Comparison of ENCODE assay signal across 20 cellular contexts in genomic region chr7:1021366-1021765, GRCh38. TPM values are rescaled to one million over a fixed set of nuclear protein-coding genes. Genes with fewer than 3 reads are reported as not detected.
A peak's percentile ranks its signal among the peaks of the same experiment; 100 is the strongest.
DNase-seq lines count a peak whose midpoint lies in the region; ATAC-seq and TF ChIP-seq lines count a peak whose summit lies in the region.
"Had no signal": no experiment of that assay in that cellular context is flagged by ENCODE, and none has a peak within 500 bp of the region (broad histone marks: within the 10 kb centered on the region; RNA-seq: fewer than 3 reads in every experiment).

No MANE protein-coding gene starts in this region.

- peaks cover 34% of the 10 kb centered on the region for H4K20me1 ChIP-seq in DOHH2 (ENCODE audit: control insufficient read depth, insufficient read depth, low read depth, low read length)

- peaks cover 79% of the 10 kb centered on the region for H3K4me1 ChIP-seq in DOHH2 (ENCODE audit: control insufficient read depth, low read length)
- peaks cover 10 to 50% (median 34%) of the 10 kb centered on the region in 6 donors for H3K4me1 ChIP-seq in spleen
- H3K4me1 ChIP-seq in sigmoid colon, result peaks cover 0 to 14% (median 3%) of the 10 kb centered on the region in 4 donors
- H3K4me1 ChIP-seq in transverse colon, result peaks cover 0 to under 1% (median 0%) of the 10 kb centered on the region in 4 donors

- H3K36me3 Mint-ChIP-seq in activated B cell treated with CpG ODN at 0.5 μM for 24 hours (ENCODE audit: low read depth) (peaks cover 47% of the 10 kb centered on the region), endothelial cell (ENCODE audit: low read depth, unreplicated experiment) (no peaks in the 10 kb centered on the region)

- WGBS in spleen, 5 donors, result 91 to 96% (median 93%) methylated on average over 4 to 7 of the region's 7 CpGs
- 97 to 98% methylated on average over 7 of the region's 7 CpGs for WGBS in sigmoid colon, 2 donors
- 97 to 100% methylated on average over 3 to 7 of the region's 7 CpGs for WGBS in transverse colon (ENCODE audit: low coverage in 1 of 2), 2 donors

- H3K9me3 ChIP-seq in DOHH2 (ENCODE audit: control insufficient read depth, insufficient read depth, low read length) (no peaks in the 10 kb centered on the region; the same call in 1 of the 2 replicates), spleen (peaks cover 0 to 16% (median 4%) of the 10 kb centered on the region in 8 donors), sigmoid colon (no peaks in the 10 kb centered on the region), transverse colon (no peaks in the 10 kb centered on the region)

- H3K9me2 ChIP-seq in DOHH2 (replicated peaks; ENCODE audit: control insufficient read depth, low read length), result no peaks in the 10 kb centered on the region

- H3K27me3 Mint-ChIP-seq in activated B cell treated with CpG ODN at 0.5 μM for 24 hours, result no peaks in the 10 kb centered on the region
- peaks cover 20% of the 10 kb centered on the region for H3K27me3 Mint-ChIP-seq in endothelial cell (ENCODE audit: unreplicated experiment)

- no peaks in the 10 kb centered on the region for H3K27me3 ChIP-seq in DOHH2 (ENCODE audit: control insufficient read depth, low read length)
- H3K27me3 ChIP-seq in spleen (replicated peaks in 1 of 7), result no peaks in the 10 kb centered on the region
- no peaks in the 10 kb centered on the region for H3K27me3 ChIP-seq in sigmoid colon
- no peaks in the 10 kb centered on the region for H3K27me3 ChIP-seq in transverse colon

- TF ChIP-seq EP300 in sigmoid colon (IDR thresholded peaks at IDR 0.05) (no peak), transverse colon (IDR thresholded peaks at IDR 0.05; ENCODE audit: low read depth) (no peak)

- no peak for TF ChIP-seq CTCF in DOHH2 (IDR thresholded peaks at IDR 0.05; ENCODE audit: low read depth, low read length, poor library complexity, severe bottlenecking)
- TF ChIP-seq CTCF in activated B cell treated with CpG ODN at 0.5 μM for 24 hours (IDR thresholded peaks at IDR 0.05), result no peak
- no peak for TF ChIP-seq CTCF in endothelial cell (IDR thresholded peaks at IDR 0.05; ENCODE audit: unreplicated experiment)
- no peak for TF ChIP-seq CTCF in spleen (IDR thresholded peaks at IDR 0.05 in 8 of 11, conservative IDR thresholded peaks at IDR 0.05 in 3 of 11)
- TF ChIP-seq CTCF in sigmoid colon (IDR thresholded peaks at IDR 0.05), result no peak
- TF ChIP-seq CTCF in transverse colon (IDR thresholded peaks at IDR 0.05), result no peak

- in situ Hi-C loops in transverse colon (cut with MboI; ENCODE audit: low pct_ligation_motif_present in 1 of 4, low pct_unique_long_range_greater_than_20kb in 1 of 4, low sequenced_read_pairs in 3 of 4), result no loop called here

- H3K4me2 ChIP-seq in DOHH2 (ENCODE audit: low read length), result peak overlapping the region; percentile 89; the same call in 1 of the 2 replicates

- H3K27ac Mint-ChIP-seq in activated B cell treated with CpG ODN at 0.5 μM for 24 hours, result no peak overlapping the region
- H3K27ac Mint-ChIP-seq in endothelial cell (ENCODE audit: unreplicated experiment), result no peak overlapping the region
- H3K27ac Mint-ChIP-seq: H9 had no signal

- H3K9me3 Mint-ChIP-seq in activated B cell treated with CpG ODN at 0.5 μM for 24 hours (no peaks in the 10 kb centered on the region), endothelial cell (ENCODE audit: unreplicated experiment) (no peaks in the 10 kb centered on the region)
- H3K9me3 Mint-ChIP-seq: H9 had no signal

- H3K4me3 ChIP-seq in DOHH2 (ENCODE audit: low read length) (no peak overlapping the region), spleen (no peak overlapping the region), sigmoid colon (no peak overlapping the region), transverse colon (no peak overlapping the region)
- H3K4me3 ChIP-seq: SK-N-MC had no signal

- H3K36me3 ChIP-seq in DOHH2 (ENCODE audit: control insufficient read depth, low read length) (peaks cover 87% of the 10 kb centered on the region), spleen (peaks cover 0 to 60% (median 11%) of the 10 kb centered on the region in 6 donors), sigmoid colon (peaks cover 0 to 25% (median 0%) of the 10 kb centered on the region in 4 donors), transverse colon (no peaks in the 10 kb centered on the region)

- peak overlapping the region; percentile 3; the same call in 1 of the 2 replicates for H3K27ac ChIP-seq in DOHH2 (ENCODE audit: low read depth, low read length)
- no peak overlapping the region for H3K27ac ChIP-seq in spleen
- H3K27ac ChIP-seq in sigmoid colon, result no peak overlapping the region
- H3K27ac ChIP-seq in transverse colon, result no peak overlapping the region
- H3K27ac ChIP-seq: SK-N-MC had no signal

- CTCF ChIA-PET in activated B cell treated with CpG ODN at 0.5 μM for 24 hours (lab: Charles Lee), result interaction anchor here (1.1 to 9.5 kb wide), 2 partner anchors 23 to 44 kb away, joined by 6 to 55 read pairs; partner anchors contain the start of gene GPR146

- no peak for ATAC-seq in activated B cell treated with CpG ODN at 0.5 μM for 24 hours (ENCODE audit: low read depth)

- DNase-seq in activated B cell treated with CpG ODN at 0.5 μM for 24 hours, result no peak
- DNase-seq in endothelial cell (ENCODE audit: low spot score), result no peak
- peak; percentile 66 for DNase-seq in spleen
- no peak for DNase-seq in sigmoid colon
- DNase-seq in activated CD4-positive, alpha-beta T cell treated with anti-CD3 and anti-CD28 coated beads for 1 hour, result no peak
- no peak for DNase-seq in transverse colon
- DNase-seq: H9, MV-4-11, NCI-H1105 treated with DMSO at 0.1 percent for 48 hours, NCI-H1694, NCI-H2081 treated with DMSO at 0.1 percent for 48 hours, NCI-H2171 treated with DMSO at 0.1 percent for 48 hours, NCI-H524 treated with DMSO at 0.1 percent for 48 hours, OCI-M1, SHP77 treated with DMSO at 0.1 percent for 48 hours, SW 1271 had no signal

- POLR2A ChIA-PET in activated B cell treated with CpG ODN at 0.5 μM for 24 hours (lab: Charles Lee), result interaction anchor here (2.7 to 6.0 kb wide), 3 partner anchors 17 to 44 kb away, joined by 11 to 45 read pairs (median 13); partner anchors contain the start of gene GPR146

- peaks cover 93% of the 10 kb centered on the region for H3K79me2 ChIP-seq in DOHH2 (ENCODE audit: control insufficient read depth, low read length)

- peak overlapping the region; percentile 28 for H3K4me3 Mint-ChIP-seq in activated B cell treated with CpG ODN at 0.5 μM for 24 hours
- H3K4me3 Mint-ChIP-seq in endothelial cell (ENCODE audit: unreplicated experiment), result peak overlapping the region; percentile 59
- H3K4me3 Mint-ChIP-seq: H9 had no signal

- H3F3A ChIP-seq in DOHH2 (ENCODE audit: control insufficient read depth, insufficient read depth), result peaks cover 39% of the 10 kb centered on the region

- H3K4me1 Mint-ChIP-seq in activated B cell treated with CpG ODN at 0.5 μM for 24 hours (peaks cover 61% of the 10 kb centered on the region), endothelial cell (ENCODE audit: unreplicated experiment) (peaks cover 4% of the 10 kb centered on the region)

- TF ChIP-seq POLR2A in spleen (IDR thresholded peaks at IDR 0.05) (no peak), sigmoid colon (IDR thresholded peaks at IDR 0.05) (no peak), transverse colon (IDR thresholded peaks at IDR 0.05) (no peak)

- intact Hi-C loops in activated B cell treated with CpG ODN at 0.5 μM for 24 hours (cut with micrococcal nuclease), result loop anchor here (10.0 kb wide), 2 partner anchors 207 to 1293 kb away; partner anchors contain the start of gene SNX8
- intact Hi-C loops in spleen (cut with DNase I; ENCODE audit: low total_unique reads), result no loop called here
- intact Hi-C loops in sigmoid colon (cut with DNase I), result no loop called here
- intact Hi-C loops in transverse colon (cut with DNase I; ENCODE audit: low total_unique reads), result no loop called here

RNA-seq across cellular contexts. Expression of gene GPR146, which starts 23.0 kb away (rescaled TPM):
- total RNA-seq in activated B cell treated with CpG ODN at 0.5 μM for 24 hours, result 6.2 and 6.9 TPM in 2 replicates
- total RNA-seq in endothelial cell (ENCODE audit: unreplicated experiment), result 8.1 TPM
- total RNA-seq in spleen, result 10 to 100 TPM in 5 of 7 donors, 1 to 10 TPM in 2; 7.1 to 19.2 (median 13.3) TPM
- 1 to 10 TPM; 3.9 to 7.3 (median 5.0) TPM for polyA plus RNA-seq in spleen
- 10 to 100 TPM; 10.8 to 33.5 (median 27.2) TPM for total RNA-seq in sigmoid colon
- polyA plus RNA-seq in sigmoid colon, result 1 to 10 TPM; 3.0 to 7.1 (median 5.5) TPM
- 10 to 100 TPM in 1 of 4 donors, 1 to 10 TPM in 1, not detected in 2; 9.2 to 14.5 TPM for total RNA-seq in transverse colon

RNA-seq across cellular contexts. Expression of gene CYP2W1, which starts 38.4 kb away (rescaled TPM):
- total RNA-seq in activated B cell treated with CpG ODN at 0.5 μM for 24 hours (not detected in 2 replicates), endothelial cell (ENCODE audit: unreplicated experiment) (not detected), spleen (1 to 10 TPM in 1 of 7 donors, under 1 TPM in 4, not detected in 2; 0.13 to 1.2 (median 0.51) TPM), sigmoid colon (under 1 TPM in 1 of 4 donors, not detected in 3; 0.83 TPM), transverse colon (under 1 TPM in 2 of 4 donors, not detected in 2; 0.41 to 0.95 TPM)
- polyA plus RNA-seq in spleen (under 1 TPM; 0.05 to 0.80 (median 0.28) TPM), sigmoid colon (1 to 10 TPM in 1 of 3 donors, not detected in 2; 3.8 TPM)
- total RNA-seq: H9, HT1080, M059J had no signal

RNA-seq across cellular contexts. Expression of gene COX19, which starts 46.0 kb away (rescaled TPM):
- total RNA-seq in activated B cell treated with CpG ODN at 0.5 μM for 24 hours, result 21.2 and 24.5 TPM in 2 replicates
- 10.2 TPM for total RNA-seq in endothelial cell (ENCODE audit: unreplicated experiment)
- total RNA-seq in spleen, result 10 to 100 TPM; 12.4 to 29.1 (median 18.9) TPM
- polyA plus RNA-seq in spleen, result 1 to 10 TPM; 7.1 to 8.9 (median 7.2) TPM
- total RNA-seq in sigmoid colon, result 10 to 100 TPM in 1 of 4 donors, 1 to 10 TPM in 3; 8.9 to 12.7 (median 9.3) TPM
- 10 to 100 TPM in 1 of 3 donors, 1 to 10 TPM in 2; 5.1 to 11.5 (median 6.0) TPM for polyA plus RNA-seq in sigmoid colon
- 10 to 100 TPM in 3 of 4 donors, 1 to 10 TPM in 1; 8.6 to 30.2 (median 16.9) TPM for total RNA-seq in transverse colon
